27 cellular contexts compared by ENCODE assay signal in the genomic region with DNA sequence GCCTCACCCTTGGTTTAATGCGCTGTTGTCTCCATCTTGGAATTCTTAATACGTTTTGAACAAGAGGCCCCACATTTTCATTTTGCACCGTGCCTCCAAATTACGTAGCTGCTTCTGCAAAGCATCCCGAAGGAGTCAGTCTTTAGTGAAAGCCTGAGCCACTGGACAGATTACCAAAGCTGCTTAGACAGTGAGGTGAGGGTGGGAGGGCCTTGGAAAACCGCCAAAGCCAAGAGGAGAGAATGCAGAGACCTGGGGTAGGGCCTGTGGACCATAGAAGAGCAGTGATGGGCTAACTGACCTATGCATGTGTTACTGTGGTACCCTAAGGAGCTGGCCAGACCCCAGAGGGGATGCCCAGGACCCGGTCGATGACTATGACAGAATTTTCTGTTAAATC. TPM values are rescaled to one million over a fixed set of nuclear protein-coding genes. Genes with fewer than 3 reads are reported as not detected.
"Had no signal": no experiment of that assay in that cellular context is flagged by ENCODE, and none has a peak within 500 bp of the region (broad histone marks: within the 10 kb centered on the region; RNA-seq: fewer than 3 reads in every experiment).

No MANE protein-coding gene starts in this region.

- H3K36me3 ChIP-seq: breast epithelium, heart right ventricle, right atrium auricular region, spleen, tibial nerve had no signal

- H3K9me3 ChIP-seq: breast epithelium, heart right ventricle, right atrium auricular region, spleen, tibial nerve had no signal

- ATAC-seq: activated CD8-positive, alpha-beta memory T cell treated with anti-CD3 and anti-CD28 coated beads, Interleukin-2, amount 10 ng/mL, durations not matched to agents 7 days and 5 days; activated CD8-positive, alpha-beta T cell treated with anti-CD3 and anti-CD28 coated beads, Interleukin-2, amount 10 ng/mL, durations not matched to agents 7 days and 5 days; activated naive CD4-positive, alpha-beta T cell treated with anti-CD3 and anti-CD28 coated beads, Interleukin-2, amount 50 U/mL, for 72 hours; activated T-cell treated with anti-CD3 and anti-CD28 coated beads, Interleukin-2, amount 50 U/mL, for 72 hours; foreskin keratinocyte; heart right ventricle; left ventricle myocardium superior; naive thymus-derived CD4-positive, alpha-beta T cell had no signal

- H3K27ac Mint-ChIP-seq: activated B cell treated with CpG ODN at 0.5 μM for 24 hours; activated CD8-positive, alpha-beta memory T cell treated with anti-CD3 and anti-CD28 coated beads, Interleukin-2, amount 10 ng/mL, durations not matched to agents 7 days and 5 days; activated CD8-positive, alpha-beta T cell treated with anti-CD3 and anti-CD28 coated beads, Interleukin-2, amount 10 ng/mL, durations not matched to agents 7 days and 5 days; activated naive CD4-positive, alpha-beta T cell treated with anti-CD3 and anti-CD28 coated beads, Interleukin-2, amount 50 U/mL, for 72 hours; activated T-cell treated with anti-CD3 and anti-CD28 coated beads, Interleukin-2, amount 50 U/mL, for 72 hours had no signal

- H3K4me1 ChIP-seq: breast epithelium had no signal

- H3K27me3 ChIP-seq: breast epithelium, foreskin keratinocyte, heart right ventricle, right atrium auricular region, spleen, tibial nerve had no signal

- H3K9me3 Mint-ChIP-seq: activated B cell treated with CpG ODN at 0.5 μM for 24 hours; activated naive CD4-positive, alpha-beta T cell treated with anti-CD3 and anti-CD28 coated beads, Interleukin-2, amount 50 U/mL, for 72 hours; activated T-cell treated with anti-CD3 and anti-CD28 coated beads, Interleukin-2, amount 50 U/mL, for 72 hours; naive thymus-derived CD4-positive, alpha-beta T cell; neural crest cell had no signal

- DNase-seq: activated B cell treated with CpG ODN at 0.5 μM for 24 hours; activated CD8-positive, alpha-beta memory T cell treated with anti-CD3 and anti-CD28 coated beads, Interleukin-2, amount 10 ng/mL, durations not matched to agents 7 days and 5 days; activated CD8-positive, alpha-beta T cell treated with anti-CD3 and anti-CD28 coated beads, Interleukin-2, amount 10 ng/mL, durations not matched to agents 7 days and 5 days; activated naive CD4-positive, alpha-beta T cell; activated T-cell treated with anti-CD3 and anti-CD28 coated beads, Interleukin-2, amount 50 U/mL, for 72 hours; central memory CD4-positive, alpha-beta T cell; foreskin keratinocyte; heart right ventricle; left ventricle myocardium superior; mammary epithelial cell; midbrain; naive thymus-derived CD4-positive, alpha-beta T cell; occipital lobe; spleen; stimulated activated naive CD4-positive, alpha-beta T cell; T-helper 2 cell had no signal

- H3K4me3 ChIP-seq: breast epithelium, heart right ventricle, right atrium auricular region, spleen, tibial nerve had no signal

- H3K36me3 Mint-ChIP-seq: activated CD8-positive, alpha-beta memory T cell treated with anti-CD3 and anti-CD28 coated beads, Interleukin-2, amount 10 ng/mL, durations not matched to agents 7 days and 5 days; naive thymus-derived CD4-positive, alpha-beta T cell had no signal

- H3K27ac ChIP-seq: breast epithelium, foreskin keratinocyte, right atrium auricular region, spleen, tibial nerve had no signal

- FAIRE-seq: endothelial cell of umbilical vein had no signal

- H3K4me3 Mint-ChIP-seq: activated B cell treated with CpG ODN at 0.5 μM for 24 hours; activated CD8-positive, alpha-beta memory T cell treated with anti-CD3 and anti-CD28 coated beads, Interleukin-2, amount 10 ng/mL, durations not matched to agents 7 days and 5 days; activated CD8-positive, alpha-beta T cell treated with anti-CD3 and anti-CD28 coated beads, Interleukin-2, amount 10 ng/mL, durations not matched to agents 7 days and 5 days; activated T-cell treated with anti-CD3 and anti-CD28 coated beads, Interleukin-2, amount 50 U/mL, for 72 hours; neural crest cell had no signal

RNA-seq across cellular contexts. Expression of gene OR2F2, which starts 28.9 kb away (rescaled TPM):
- total RNA-seq: activated B cell treated with CpG ODN at 0.5 μM for 24 hours; activated CD8-positive, alpha-beta memory T cell treated with anti-CD3 and anti-CD28 coated beads, Interleukin-2, amount 10 ng/mL, durations not matched to agents 7 days and 5 days; activated CD8-positive, alpha-beta T cell treated with anti-CD3 and anti-CD28 coated beads, Interleukin-2, amount 10 ng/mL, durations not matched to agents 7 days and 5 days; activated naive CD4-positive, alpha-beta T cell treated with anti-CD3 and anti-CD28 coated beads, Interleukin-2, amount 50 U/mL, for 72 hours; activated T-cell treated with anti-CD3 and anti-CD28 coated beads, Interleukin-2, amount 50 U/mL, for 72 hours; breast epithelium; endothelial cell of umbilical vein; foreskin keratinocyte; heart right ventricle; left ventricle myocardium superior; naive thymus-derived CD4-positive, alpha-beta T cell; neural crest cell; occipital lobe; pulmonary artery endothelial cell; right atrium auricular region; spleen; temporal lobe; tibial nerve; urinary bladder had no signal
- polyA plus RNA-seq: endothelial cell of umbilical vein; esophagus; foreskin keratinocyte; heart right ventricle; mammary epithelial cell; naive thymus-derived CD4-positive, alpha-beta T cell; spleen; urinary bladder had no signal

RNA-seq across cellular contexts. Expression of gene OR2F1, which starts 48.5 kb away (rescaled TPM):
- total RNA-seq: activated B cell treated with CpG ODN at 0.5 μM for 24 hours; activated CD8-positive, alpha-beta memory T cell treated with anti-CD3 and anti-CD28 coated beads, Interleukin-2, amount 10 ng/mL, durations not matched to agents 7 days and 5 days; activated CD8-positive, alpha-beta T cell treated with anti-CD3 and anti-CD28 coated beads, Interleukin-2, amount 10 ng/mL, durations not matched to agents 7 days and 5 days; activated naive CD4-positive, alpha-beta T cell treated with anti-CD3 and anti-CD28 coated beads, Interleukin-2, amount 50 U/mL, for 72 hours; activated T-cell treated with anti-CD3 and anti-CD28 coated beads, Interleukin-2, amount 50 U/mL, for 72 hours; endothelial cell of umbilical vein; foreskin keratinocyte; glomerular endothelial cell; heart right ventricle; left ventricle myocardium superior; mammary epithelial cell; naive thymus-derived CD4-positive, alpha-beta T cell; neural crest cell; occipital lobe; pulmonary artery endothelial cell; right atrium auricular region; spleen; tibial nerve; urinary bladder had no signal
- polyA plus RNA-seq: endothelial cell of umbilical vein; esophagus; foreskin keratinocyte; heart right ventricle; mammary epithelial cell; naive thymus-derived CD4-positive, alpha-beta T cell; spleen; urinary bladder had no signal
